ENCODE assay signal across 8 cellular contexts in genomic region chr3:107206141-107206540, GRCh38.
DNase-seq lines count a peak whose midpoint lies in the region; ATAC-seq and TF ChIP-seq lines count a peak whose summit lies in the region.

No MANE protein-coding gene starts in this region.

- peak; percentile 54 for ATAC-seq in HG03521 (IDR thresholded peaks at IDR 0.05; ENCODE audit: unreplicated experiment)

- H3K27ac ChIP-seq in SK-N-SH (ENCODE audit: low read depth in 2 of 2, low read length in 1 of 2): no peak overlapping the region
- peak overlapping the region in 1 of 2 donors; percentile 75 for H3K27ac ChIP-seq in tibial artery

- H3K27me3 ChIP-seq in SK-N-SH (ENCODE audit: insufficient read depth): no peaks in the 10 kb centered on the region
- no peaks in the 10 kb centered on the region for H3K27me3 ChIP-seq in tibial artery

- intact Hi-C loops in tibial artery (cut with DNase I; ENCODE audit: low total_unique reads): no loop called here

- DNase-seq in NOMO-1 (lab: John Stamatoyannopoulos, UW; ENCODE audit: unreplicated experiment in 2 of 2) (peak; percentile 20 to 59), NOMO-1 treated with dmso at 0.1 percent for 144 hours (lab: John Stamatoyannopoulos, UW; ENCODE audit: unreplicated experiment) (no peak), SK-N-SH (peak; percentile 27), foreskin melanocyte (peak; percentile 44), tibial artery (no peak), middle frontal gyrus (ENCODE audit: extremely low spot score, low spot score) (no peak), NCI-H1105 treated with DMSO at 0.1 percent for 48 hours (lab: John Stamatoyannopoulos, UW) (no peak)

- H3K4me1 ChIP-seq in SK-N-SH (ENCODE audit: control insufficient read depth in 1 of 2, insufficient read depth in 2 of 2, low read depth in 1 of 2, low read length in 1 of 2): peaks cover 3 to 34% of the 10 kb centered on the region in 2 experiments
- peaks cover 0 to 44% (median 27%) of the 10 kb centered on the region in 4 donors for H3K4me1 ChIP-seq in tibial artery

- no peak overlapping the region for H3K4me3 ChIP-seq in SK-N-SH (ENCODE audit: low read depth in 2 of 2, low read length in 1 of 2)
- no peak overlapping the region for H3K4me3 ChIP-seq in tibial artery

- H3K79me2 ChIP-seq in SK-N-SH (ENCODE audit: insufficient read depth): no peaks in the 10 kb centered on the region

- peak; percentile 62 for TF ChIP-seq RAD21 in SK-N-SH (IDR thresholded peaks at IDR 0.05; ENCODE audit: low read length)

- CTCF ChIA-PET in SK-N-SH (lab: Yijun Ruan, JAX): interaction anchor here (0.6 to 0.9 kb wide), 4 partner anchors 9 to 17 kb away, joined by 3 to 6 read pairs (median 3); no protein-coding TSS in a partner anchor

- H3K9ac ChIP-seq in SK-N-SH: no peak overlapping the region

- H3F3A ChIP-seq in SK-N-SH (replicated peaks; ENCODE audit: insufficient read depth): peaks cover 20% of the 10 kb centered on the region

- no peak overlapping the region for H3K4me2 ChIP-seq in SK-N-SH

- no peaks in the 10 kb centered on the region for H3K9me2 ChIP-seq in SK-N-SH

- TF ChIP-seq CTCF in SK-N-SH (IDR thresholded peaks at IDR 0.05) (peak; percentile 79), tibial artery (IDR thresholded peaks at IDR 0.05) (peak; percentile 29 to 35)

- 19% methylated on average over 1 of the region's 1 CpG for WGBS in SK-N-SH (ENCODE audit: low lambda C conversion rate)

- H3K36me3 ChIP-seq in SK-N-SH (replicated peaks in 1 of 2; ENCODE audit: control insufficient read depth in 1 of 2, insufficient read depth in 2 of 2, low read length in 1 of 2) (no peaks in the 10 kb centered on the region), tibial artery (no peaks in the 10 kb centered on the region)

- no peak for TF ChIP-seq EP300 in SK-N-SH (IDR thresholded peaks at IDR 0.05; ENCODE audit: borderline replicate concordance in 1 of 2, low read depth in 1 of 2, low read length in 1 of 2)

- H3K9me3 ChIP-seq in SK-N-SH (no peaks in the 10 kb centered on the region), tibial artery (no peaks in the 10 kb centered on the region)

- no peak overlapping the region for H2AFZ ChIP-seq in SK-N-SH (ENCODE audit: low read depth)

- H4K20me1 ChIP-seq in SK-N-SH (ENCODE audit: insufficient read depth): no peaks in the 10 kb centered on the region

- POLR2A ChIA-PET in SK-N-SH (lab: Yijun Ruan, JAX): no interaction called here

TF ChIP-seq in SK-N-SH, 30 proteins besides CTCF, POLR2A, EP300 and RAD21:
- TF ChIP-seq TAF1 (IDR thresholded peaks at IDR 0.05; ENCODE audit: borderline replicate concordance, low read depth, low read length): no peak
- no peak for TF ChIP-seq YY1 (IDR thresholded peaks at IDR 0.05; ENCODE audit: low read depth)
- peak; percentile 18; the same call in 1 of the 2 replicates for TF ChIP-seq TCF12 (IDR thresholded peaks at IDR 0.05)
- peak; percentile 35; the same call in 1 of the 2 replicates for TF ChIP-seq SMC3 (IDR thresholded peaks at IDR 0.05; ENCODE audit: low read depth, low read length)
- no peak for TF ChIP-seq FOXM1 (IDR thresholded peaks at IDR 0.05; ENCODE audit: low read depth)
- no peak for TF ChIP-seq GABPA (IDR thresholded peaks at IDR 0.05; ENCODE audit: low read depth)
- peak; percentile 71 for TF ChIP-seq PBX3 (IDR thresholded peaks at IDR 0.05)
- TF ChIP-seq NRF1 (IDR thresholded peaks at IDR 0.05; ENCODE audit: low read depth, low read length): no peak

Comparison
In these comparisons a context has a peak if more than half of its experiments do, and no peak if none do; other contexts are left out.
1. DNase-seq: peak in NOMO-1 (2 of 2), SK-N-SH (single experiment) and foreskin melanocyte (single experiment); none in NOMO-1 treated with dmso at 0.1 percent for 144 hours (single experiment), tibial artery (0 of 2), middle frontal gyrus (single experiment) and NCI-H1105 treated with DMSO at 0.1 percent for 48 hours (single experiment).